15 cellular contexts compared by ENCODE assay signal in the genomic region with DNA sequence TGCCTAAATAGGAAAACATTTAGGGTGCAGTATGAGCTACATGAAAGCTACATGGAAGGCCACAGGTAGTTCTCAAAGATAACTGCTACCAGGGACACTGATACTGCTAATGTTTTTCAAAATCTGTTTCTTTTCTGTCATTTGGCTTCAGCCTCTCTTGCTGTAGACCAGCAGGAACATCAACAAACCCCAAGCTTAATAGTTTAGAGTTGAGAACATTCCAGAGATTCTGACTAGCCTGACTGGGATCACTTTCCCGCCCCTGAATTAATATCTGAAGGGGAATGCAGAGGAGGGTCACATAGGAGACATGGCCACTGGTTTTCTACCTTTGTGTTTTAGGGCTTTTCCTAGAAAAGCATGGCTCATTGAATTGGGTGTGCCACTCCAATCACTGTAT.
"Had no signal": no experiment of that assay in that cellular context is flagged by ENCODE, and none has a peak within 500 bp of the region (broad histone marks: within the 10 kb centered on the region; RNA-seq: fewer than 3 reads in every experiment).

No MANE protein-coding gene starts in this region.

- H3K27ac Mint-ChIP-seq: dendritic cell treated with granulocyte-macrophage colony-stimulating factor and Interleukin-4, amounts not matched to agents 40 ng/mL and 50 ng/mL, for 4 days had no signal

- FAIRE-seq: endothelial cell of umbilical vein had no signal

- H3K4me1 ChIP-seq: breast epithelium had no signal

- H3K4me3 Mint-ChIP-seq: dendritic cell treated with granulocyte-macrophage colony-stimulating factor and Interleukin-4, amounts not matched to agents 40 ng/mL and 50 ng/mL, for 4 days had no signal

- H3K9me3 Mint-ChIP-seq: activated T-helper 2 cell treated with anti-CD3 and anti-CD28 coated beads, Interferon-gamma antibody, Interleukin-2, Interleukin-4, amounts not matched to agents 10 μg/mL and 5 μg/mL and 100 μg/mL, durations not matched to agents 14 hours and 24 hours and 36 hours; dendritic cell treated with granulocyte-macrophage colony-stimulating factor and Interleukin-4, amounts not matched to agents 40 ng/mL and 50 ng/mL, for 4 days had no signal

- H3K27ac ChIP-seq: breast epithelium, esophagus muscularis mucosa, SK-N-MC, thoracic aorta, WERI-Rb-1 had no signal

- H3K4me3 ChIP-seq: breast epithelium, esophagus muscularis mucosa, SK-N-MC, thoracic aorta had no signal

- H3K36me3 ChIP-seq: breast epithelium had no signal

- H3K27me3 ChIP-seq: breast epithelium, esophagus muscularis mucosa had no signal

- H3K27me3 Mint-ChIP-seq: dendritic cell treated with granulocyte-macrophage colony-stimulating factor and Interleukin-4, amounts not matched to agents 40 ng/mL and 50 ng/mL, for 4 days had no signal

- H3K9me3 ChIP-seq: breast epithelium, esophagus muscularis mucosa, thoracic aorta had no signal

- DNase-seq: activated CD4-positive, alpha-beta T cell treated with anti-CD3 and anti-CD28 coated beads, Interleukin-2, amount 50 U/mL, for 4 hours; activated naive CD4-positive, alpha-beta T cell treated with Interleukin-2 at 50 U/mL for 16 hours; aorta; cerebellar nuclear complex; effector CD8-positive, alpha-beta T cell; occipital lobe; posterior cingulate gyrus; WERI-Rb-1 had no signal
